Comparison of ENCODE assay signal across 8 cellular contexts in genomic region chr10:103053659-103054581, GRCh38.
DNase-seq lines count a peak whose midpoint lies in the region; ATAC-seq and TF ChIP-seq lines count a peak whose summit lies in the region.

No MANE protein-coding gene starts in this region.

- H3K4me1 ChIP-seq in right atrium auricular region (peaks cover 0 to 20% of the 10 kb centered on the region in 2 donors), rectal smooth muscle tissue (ENCODE audit: control insufficient read depth, insufficient read depth, low read length) (peaks cover 2% of the 10 kb centered on the region)

- TF ChIP-seq CTCF in right atrium auricular region (IDR thresholded peaks at IDR 0.05), result peak in 1 of 2 donors; percentile 50

- H3K27ac Mint-ChIP-seq in activated CD4-positive, alpha-beta T cell treated with anti-CD3 and anti-CD28 coated beads for 36 hours, result peak overlapping the region; percentile 65

- intact Hi-C loops in activated CD4-positive, alpha-beta T cell treated with anti-CD3 and anti-CD28 coated beads for 36 hours (cut with DNase I, micrococcal nuclease), result loop anchor here in 1 of 2 experiments (1.0 kb wide), 2 partner anchors 15 to 137 kb away; no protein-coding TSS in a partner anchor

- H3K36me3 ChIP-seq in right atrium auricular region (no peaks in the 10 kb centered on the region), rectal smooth muscle tissue (ENCODE audit: control insufficient read depth, insufficient read depth, low read length) (no peaks in the 10 kb centered on the region)

- H3K27ac ChIP-seq in angular gyrus (ENCODE audit: low read depth, low read length) (peak overlapping the region; percentile 41), right atrium auricular region (peak overlapping the region in 1 of 2 donors; percentile 31), rectal smooth muscle tissue (ENCODE audit: low read depth, low read length) (no peak overlapping the region)

- no peaks in the 10 kb centered on the region for H3K27me3 Mint-ChIP-seq in activated CD4-positive, alpha-beta T cell treated with anti-CD3 and anti-CD28 coated beads for 36 hours

- H3K4me1 Mint-ChIP-seq in activated CD4-positive, alpha-beta T cell treated with anti-CD3 and anti-CD28 coated beads for 36 hours, result peaks cover 20% of the 10 kb centered on the region

- H3K27me3 ChIP-seq in right atrium auricular region, result no peaks in the 10 kb centered on the region
- no peaks in the 10 kb centered on the region for H3K27me3 ChIP-seq in rectal smooth muscle tissue (ENCODE audit: control insufficient read depth, insufficient read depth, low read length)

- ATAC-seq in activated CD4-positive, alpha-beta T cell treated with anti-CD3 and anti-CD28 coated beads for 36 hours, result peak; percentile 85
- peak; percentile 88 for ATAC-seq in HG03135 (IDR thresholded peaks at IDR 0.05; ENCODE audit: unreplicated experiment)

- H3K36me3 Mint-ChIP-seq in activated CD4-positive, alpha-beta T cell treated with anti-CD3 and anti-CD28 coated beads for 36 hours (ENCODE audit: low read depth), result peaks cover 1% of the 10 kb centered on the region

- CTCF ChIA-PET in activated CD4-positive, alpha-beta T cell treated with anti-CD3 and anti-CD28 coated beads for 36 hours (lab: Charles Lee), result interaction anchor here (0.6 to 3.6 kb wide), 8 partner anchors 8 to 191 kb away, joined by 3 to 19 read pairs (median 3); partner anchors contain the start of gene CNNM2

- H3K9me3 ChIP-seq in right atrium auricular region, result no peaks in the 10 kb centered on the region

- H3K4me3 Mint-ChIP-seq in activated CD4-positive, alpha-beta T cell treated with anti-CD3 and anti-CD28 coated beads for 36 hours, result peak overlapping the region; percentile 61

- DNase-seq in activated CD4-positive, alpha-beta T cell treated with anti-CD3 and anti-CD28 coated beads for 36 hours, result peak; percentile 65
- no peak for DNase-seq in activated CD4-positive, alpha-beta T cell treated with anti-CD3 and anti-CD28 coated beads for 1 hour
- peak; percentile 88 for DNase-seq in SK-N-DZ (ENCODE audit: low spot score)
- DNase-seq in right atrium auricular region (ENCODE audit: low spot score), result peak; percentile 74
- no peak for DNase-seq in NCI-H187 treated with DMSO at 0.1 percent for 48 hours (lab: John Stamatoyannopoulos, UW)

- POLR2A ChIA-PET in activated CD4-positive, alpha-beta T cell treated with anti-CD3 and anti-CD28 coated beads for 36 hours (lab: Charles Lee), result interaction anchor here (0.7 to 1.4 kb wide), 4 partner anchors 136 to 659 kb away, joined by 3 to 6 read pairs (median 6); partner anchors contain the start of gene CNNM2

- H3K9ac ChIP-seq in rectal smooth muscle tissue (ENCODE audit: low read length), result no peak overlapping the region

- H3K4me3 ChIP-seq in right atrium auricular region (peak overlapping the region; percentile 16 to 19), rectal smooth muscle tissue (ENCODE audit: low read length) (peak overlapping the region; percentile 40)

- H3K9me3 Mint-ChIP-seq in activated CD4-positive, alpha-beta T cell treated with anti-CD3 and anti-CD28 coated beads for 36 hours (ENCODE audit: low read depth), result no peaks in the 10 kb centered on the region

Comparison
In these comparisons a context has a peak if more than half of its experiments do, and no peak if none do; other contexts are left out.
1. DNase-seq: peak in activated CD4-positive, alpha-beta T cell treated with anti-CD3 and anti-CD28 coated beads for 36 hours (single experiment), SK-N-DZ (single experiment) and right atrium auricular region (single experiment); none in activated CD4-positive, alpha-beta T cell treated with anti-CD3 and anti-CD28 coated beads for 1 hour (single experiment) and NCI-H187 treated with DMSO at 0.1 percent for 48 hours (single experiment).